29 cellular contexts compared by ENCODE assay signal in the genomic region with DNA sequence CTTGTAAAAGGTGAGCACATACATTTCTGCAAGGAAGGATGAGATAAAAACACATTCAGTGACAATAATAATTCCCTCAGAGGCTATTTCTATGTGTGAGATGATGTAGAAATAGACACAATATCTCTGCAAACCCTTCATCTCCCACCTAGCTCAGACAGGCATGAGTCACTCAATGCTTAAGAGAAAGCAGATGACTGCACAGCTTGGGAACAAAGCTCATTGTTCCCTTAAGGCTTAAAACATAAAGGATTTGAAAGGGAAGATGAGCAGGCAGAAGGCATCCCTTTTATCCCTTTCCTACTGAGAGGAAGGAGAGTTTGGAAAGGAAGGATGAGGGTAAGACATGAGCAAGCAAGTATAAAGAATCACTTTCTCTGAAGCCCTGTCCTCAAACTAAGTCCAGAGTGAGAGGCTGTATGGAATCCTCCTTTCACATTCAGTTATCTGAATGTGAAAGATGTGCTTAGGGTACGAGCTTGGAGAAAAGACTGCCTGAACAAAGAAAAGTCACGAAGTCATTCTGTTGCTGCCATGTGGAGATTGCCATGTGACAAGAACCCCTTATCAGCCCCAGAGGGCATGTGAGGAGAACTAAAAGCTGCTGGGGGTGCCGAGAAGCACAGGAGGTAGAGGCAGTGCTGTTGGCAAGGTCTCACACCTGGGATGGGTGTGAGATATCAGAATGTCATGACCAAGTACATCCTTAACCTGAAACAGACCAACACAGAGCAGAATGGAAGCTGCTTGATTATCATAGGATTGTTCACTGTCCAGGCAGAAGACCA. TPM values are rescaled to one million over a fixed set of nuclear protein-coding genes. Genes with fewer than 3 reads are reported as not detected.
DNase-seq lines count a peak whose midpoint lies in the region; ATAC-seq, FAIRE-seq and TF ChIP-seq lines count a peak whose summit lies in the region.
"Had no signal": no experiment of that assay in that cellular context is flagged by ENCODE, and none has a peak within 500 bp of the region (broad histone marks: within the 10 kb centered on the region; RNA-seq: fewer than 3 reads in every experiment).

No MANE protein-coding gene starts in this region.

- BruUV-seq in HepG2 (replicated peaks; lab: Mats Ljungman, UMichigan): no TSS peak

- H3K18ac ChIP-seq in mesendoderm (ENCODE audit: low read length): no peak overlapping the region

- WGBS in HepG2 (ENCODE audit: low lambda C conversion rate): 0% methylated on average over 3 of the region's 3 CpGs
- WGBS in right lobe of liver (ENCODE audit: insufficient coverage, low coverage, low lambda C conversion rate, missing lambda C conversion rate): 53% methylated on average over 3 of the region's 3 CpGs
- WGBS in mesendoderm (ENCODE audit: extremely low coverage, insufficient coverage, low lambda C conversion rate): no CpG with 5 or more reads among the region's 3 CpGs
- WGBS in testis, 2 donors: 84 to 90% methylated on average over 3 of the region's 3 CpGs

- H2BK120ac ChIP-seq in mesendoderm (ENCODE audit: low read depth, low read length): no peak overlapping the region

- ATAC-seq in HepG2 (no peak), right lobe of liver (no peak)
- ATAC-seq: GM12878; naive thymus-derived CD8-positive, alpha-beta T cell; right cardiac atrium; SK-N-SH treated with all-trans-retinoic acid at 6 μM for 48 hours had no signal

- no peak overlapping the region for H3K9ac ChIP-seq in HepG2 (ENCODE audit: insufficient read depth, low read depth, low read length)
- no peak overlapping the region for H3K9ac ChIP-seq in mesendoderm (ENCODE audit: low read length)

- H3K4me1 ChIP-seq in HepG2 (ENCODE audit: insufficient read depth, low read length) (no peaks in the 10 kb centered on the region), right lobe of liver (no peaks in the 10 kb centered on the region), mesendoderm (ENCODE audit: control insufficient read depth, low read depth, low read length) (no peaks in the 10 kb centered on the region), testis (no peaks in the 10 kb centered on the region)

- no peak overlapping the region for H4K5ac ChIP-seq in mesendoderm (ENCODE audit: low read length)

- no peak overlapping the region for H2AK5ac ChIP-seq in mesendoderm (ENCODE audit: low read length)

- no peaks in the 10 kb centered on the region for H4K20me1 ChIP-seq in HepG2 (ENCODE audit: insufficient read depth, low read length)

- H3K79me2 ChIP-seq in HepG2 (ENCODE audit: insufficient read depth, low read length) (no peaks in the 10 kb centered on the region), mesendoderm (ENCODE audit: control insufficient read depth, insufficient read depth, low read length) (no peaks in the 10 kb centered on the region)

- no peaks in the 10 kb centered on the region for H3K9me3 ChIP-seq in HepG2 (ENCODE audit: low read length)
- no peaks in the 10 kb centered on the region for H3K9me3 ChIP-seq in right lobe of liver
- H3K9me3 ChIP-seq in testis: no peaks in the 10 kb centered on the region
- H3K9me3 ChIP-seq: ovary had no signal

- H3K4ac ChIP-seq in mesendoderm (ENCODE audit: low read depth, low read length): no peak overlapping the region

- intact Hi-C loops in HepG2 (cut with micrococcal nuclease; ENCODE audit: unreplicated experiment): no loop called here
- intact Hi-C loops in right lobe of liver (cut with DNase I): no loop called here
- intact Hi-C loops in testis (cut with DNase I; ENCODE audit: low total_unique reads): no loop called here

- no peaks in the 10 kb centered on the region; a peak in 1 of 5 replicates for H3K27me3 ChIP-seq in HepG2 (ENCODE audit: control insufficient read depth in 1 of 2, insufficient read depth in 2 of 2, low read length in 2 of 2)
- H3K27me3 ChIP-seq in right lobe of liver: no peaks in the 10 kb centered on the region
- no peaks in the 10 kb centered on the region for H3K27me3 ChIP-seq in mesendoderm (ENCODE audit: insufficient read depth, low read length, poor library complexity)
- no peaks in the 10 kb centered on the region for H3K27me3 ChIP-seq in testis
- H3K27me3 ChIP-seq: ovary had no signal

- TF ChIP-seq RAD21 in HepG2 (CRISPR knock-in tag; IDR thresholded peaks at IDR 0.05): no peak

- DNase-seq in HepG2 (ENCODE audit: low spot score) (no peak), right lobe of liver (no peak), mesendoderm (peak; percentile 72), NCI-H345 (lab: John Stamatoyannopoulos, UW) (no peak), NCI-H510A treated with DMSO at 0.1 percent for 48 hours (lab: John Stamatoyannopoulos, UW) (no peak), NCI-H2227 treated with DMSO at 0.1 percent for 48 hours (lab: John Stamatoyannopoulos, UW) (no peak), testis (no peak)
- DNase-seq: activated CD4-positive, alpha-beta memory T cell treated with anti-CD3 and anti-CD28 coated beads, Interleukin-2, amount 10 ng/mL, durations not matched to agents 7 days and 5 days; activated CD4-positive, alpha-beta T cell treated with anti-CD3 and anti-CD28 coated beads for 1 hour; activated CD8-positive, alpha-beta memory T cell treated with anti-CD3 and anti-CD28 coated beads, Interleukin-2, amount 50 U/mL, for 48 hours; activated naive CD4-positive, alpha-beta T cell treated with anti-CD3 and anti-CD28 coated beads, Interleukin-2, amount 50 U/mL, for 16 hours; CD4-positive, CD25-positive, alpha-beta regulatory T cell; GOT3; kidney; naive thymus-derived CD8-positive, alpha-beta T cell; NCI-H1694; NCI-H2171; ovary; right cardiac atrium; stimulated activated CD4-positive, alpha-beta T cell treated with anti-CD3 and anti-CD28 coated beads, Interleukin-4, amount 100 ng/mL, for 1 hour; T-helper 2 cell had no signal

- no peak for FAIRE-seq in HepG2 (lab: Jason Lieb, UNC)
- FAIRE-seq: bronchial epithelial cell, GM12878, kidney, urothelium cell line had no signal

- H3K27ac ChIP-seq in HepG2 (ENCODE audit: extremely low read length, insufficient read depth, low read length): no peak overlapping the region
- H3K27ac ChIP-seq in right lobe of liver: no peak overlapping the region
- peak overlapping the region; percentile 34 for H3K27ac ChIP-seq in cingulate gyrus (ENCODE audit: low read depth, low read length)
- H3K27ac ChIP-seq in mesendoderm (ENCODE audit: low read depth, low read length): no peak overlapping the region
- no peak overlapping the region for H3K27ac ChIP-seq in testis
- H3K27ac ChIP-seq: ovary had no signal

- CTCF ChIA-PET in HepG2 (lab: Yijun Ruan, JAX; ENCODE audit: low intra/inter-chr PET ratio, low total read pairs): no interaction called here

- in situ Hi-C loops in HepG2 (cut with HindIII; ENCODE audit: extremely low pct_ligation_motif_present, low pct_unique_long_range_greater_than_20kb): no loop called here

- no peak overlapping the region for H3K4me3 ChIP-seq in HepG2 (replicated peaks in 1 of 3; ENCODE audit: insufficient read depth in 1 of 3, low read depth in 2 of 3, low read length in 3 of 3)
- no peak overlapping the region for H3K4me3 ChIP-seq in right lobe of liver
- H3K4me3 ChIP-seq in mesendoderm (ENCODE audit: low read length): no peak overlapping the region
- H3K4me3 ChIP-seq in testis: no peak overlapping the region
- H3K4me3 ChIP-seq: GM12878, ovary had no signal

- no peak for TF ChIP-seq CTCF in HepG2 (CRISPR knock-in tag; IDR thresholded peaks at IDR 0.05)
- no peak for TF ChIP-seq CTCF in right lobe of liver (IDR thresholded peaks at IDR 0.05)
- TF ChIP-seq CTCF in testis (IDR thresholded peaks at IDR 0.05): no peak

- H3K79me1 ChIP-seq in mesendoderm (ENCODE audit: low read length): no peaks in the 10 kb centered on the region

- H2BK15ac ChIP-seq in mesendoderm (replicated peaks; ENCODE audit: low read depth): no peak overlapping the region

- no peak overlapping the region for H2BK5ac ChIP-seq in mesendoderm (ENCODE audit: low read length)

- H3K23ac ChIP-seq in mesendoderm (ENCODE audit: low read length): no peak overlapping the region

- TF ChIP-seq EP300 in HepG2 (IDR thresholded peaks at IDR 0.05; ENCODE audit: low read depth in 2 of 2, low read length in 2 of 2): no peak
- no peak for TF ChIP-seq EP300 in HepG2 (CRISPR knock-in tag; IDR thresholded peaks at IDR 0.05; ENCODE audit: borderline replicate concordance)

- TF ChIP-seq POLR2A in HepG2 (IDR thresholded peaks at IDR 0.05; ENCODE audit: insufficient read depth in 1 of 2, low read depth in 2 of 2, low read length in 2 of 2) (no peak), right lobe of liver (IDR thresholded peaks at IDR 0.05) (no peak), testis (IDR thresholded peaks at IDR 0.05) (no peak)

- H4K8ac ChIP-seq in mesendoderm (ENCODE audit: low read depth, low read length): no peak overlapping the region

- POLR2A ChIA-PET in HepG2 (lab: Yijun Ruan, JAX): no interaction called here

- H3K36me3 ChIP-seq in HepG2 (replicated peaks in 1 of 2; ENCODE audit: control insufficient read depth in 1 of 2, insufficient read depth in 2 of 2, low read length in 2 of 2): no peaks in the 10 kb centered on the region
- no peaks in the 10 kb centered on the region for H3K36me3 ChIP-seq in right lobe of liver
- no peaks in the 10 kb centered on the region for H3K36me3 ChIP-seq in mesendoderm (ENCODE audit: control insufficient read depth, insufficient read depth, low read length)
- H3K36me3 ChIP-seq in testis (ENCODE audit: low read depth, missing control alignments): no peaks in the 10 kb centered on the region
- H3K36me3 ChIP-seq: ovary had no signal

- no peak overlapping the region for H3K56ac ChIP-seq in mesendoderm (ENCODE audit: low read length)

- H2AFZ ChIP-seq in HepG2 (ENCODE audit: low read length): no peak overlapping the region

- H3K4me2 ChIP-seq in HepG2 (ENCODE audit: low read depth, low read length): no peak overlapping the region
- H3K4me2 ChIP-seq in mesendoderm (ENCODE audit: low read length): no peak overlapping the region

RNA-seq across cellular contexts. Expression of a gene that starts 58.2 kb away (rescaled TPM):
- total RNA-seq in HepG2 (2016; rRNA removed; fragmentation: Illumina TruSeq; extraction: Trizol) (not detected in 2 replicates), right lobe of liver (not detected), testis (1 to 10 TPM; 2.2 to 3.5 TPM)
- not detected in 2 replicates for total RNA-seq in HepG2 (2016; cell fraction: cytosol; rRNA removed; fragmentation: Illumina TruSeq; extraction: Trizol; ENCODE audit: low read depth)
- not detected in 2 replicates for total RNA-seq in HepG2 (2016; cell fraction: insoluble cytoplasmic fraction; rRNA removed; fragmentation: Illumina TruSeq; extraction: Trizol)
- not detected in 2 replicates for total RNA-seq in HepG2 (2016; cell fraction: membrane; rRNA removed; fragmentation: Illumina TruSeq; extraction: Trizol)
- total RNA-seq in HepG2 (2016; cell fraction: nucleus; rRNA removed; fragmentation: Illumina TruSeq; extraction: Trizol): not detected in 2 replicates
- polyA plus RNA-seq in HepG2 (2011; rRNA removed) (not detected in 2 replicates), testis (ENCODE audit: insufficient read depth, low read depth, low replicate concordance) (1.5 TPM)
- not detected in 2 replicates for polyA plus RNA-seq in HepG2 (2011; cell fraction: cytosol; rRNA removed)
- polyA plus RNA-seq in HepG2 (2011; cell fraction: nucleus; rRNA removed): not detected in 2 replicates
- polyA plus RNA-seq in HepG2 (2012): not detected in 2 replicates
- polyA plus RNA-seq in HepG2 (2016; cell fraction: cytosol; fragmentation: Illumina TruSeq; extraction: Trizol; ENCODE audit: low read depth): not detected in 2 replicates
- polyA plus RNA-seq in HepG2 (2016; cell fraction: insoluble cytoplasmic fraction; fragmentation: Illumina TruSeq; extraction: Trizol; ENCODE audit: low read depth): not detected in 2 replicates
- polyA plus RNA-seq in HepG2 (2016; cell fraction: membrane; fragmentation: Illumina TruSeq; extraction: Trizol; ENCODE audit: low read depth): not detected in 2 replicates
- polyA plus RNA-seq in HepG2 (2016; cell fraction: nucleus; fragmentation: Illumina TruSeq; extraction: Trizol; ENCODE audit: insufficient read depth, low read depth): not detected in 2 replicates
- polyA minus RNA-seq in HepG2 (2011; rRNA and poly(A)+ RNA removed; ENCODE audit: low replicate concordance): not detected in 2 replicates
- not detected in 2 replicates for polyA minus RNA-seq in HepG2 (2011; cell fraction: cytosol; rRNA and poly(A)+ RNA removed)
- not detected in 2 replicates for polyA minus RNA-seq in HepG2 (2011; cell fraction: nucleus; rRNA and poly(A)+ RNA removed)
- 0.04 TPM for polyA plus RNA-seq in mesendoderm (2013, experiment 1 of 2)
- polyA plus RNA-seq in mesendoderm (2013, experiment 2 of 2): 0.04 TPM
- total RNA-seq: A172; activated CD4-positive, alpha-beta memory T cell treated with anti-CD3 and anti-CD28 coated beads, Interleukin-2, amount 10 ng/mL, durations not matched to agents 7 days and 5 days; bronchial epithelial cell; CD4-positive, CD25-positive, alpha-beta regulatory T cell; fibroblast of villous mesenchyme; kidney; LHCN-M2; naive thymus-derived CD8-positive, alpha-beta T cell; right cardiac atrium had no signal
- polyA plus RNA-seq: CD4-positive, CD25-positive, alpha-beta regulatory T cell; naive thymus-derived CD8-positive, alpha-beta T cell had no signal
